In genomic region chr9:77290373-77290772, GRCh38 we compare ENCODE assay signal across 19 cellular contexts.
DNase-seq lines count a peak whose midpoint lies in the region; ATAC-seq and TF ChIP-seq lines count a peak whose summit lies in the region.
"Had no signal": no experiment of that assay in that cellular context is flagged by ENCODE, and none has a peak within 500 bp of the region (broad histone marks: within the 10 kb centered on the region; RNA-seq: fewer than 3 reads in every experiment).

No MANE protein-coding gene starts in this region.

- peak overlapping the region; percentile 44 for H3K4me2 ChIP-seq in neural progenitor cell

- DNase-seq in EH (ENCODE audit: low read depth) (peak; percentile 37), endodermal cell (no peak), neural progenitor cell (ENCODE audit: low spot score) (no peak), NCI-H2227 (lab: John Stamatoyannopoulos, UW; ENCODE audit: unreplicated experiment) (no peak)
- DNase-seq in activated T-cell treated with anti-CD3 and anti-CD28 coated beads, Interleukin-2, amount 50 U/mL, for 24 hours: no peak
- DNase-seq: CD4-positive, alpha-beta memory T cell; DMS 273 treated with DMSO at 0.1 percent for 48 hours; GM23248; Kasumi-1; NCI-H1105 treated with DMSO at 0.1 percent for 48 hours; NCI-H2029; NCI-H2171 treated with DMSO at 0.1 percent for 48 hours; NCI-H510A; Peyer's patch; Right ventricle myocardium superior had no signal

- H3K9ac ChIP-seq in HUES48 (ENCODE audit: low read depth, low read length): no peak overlapping the region
- H3K9ac ChIP-seq in endodermal cell (ENCODE audit: extremely low read depth, low read length, poor library complexity, severe bottlenecking): no peak overlapping the region
- H3K9ac ChIP-seq in neural progenitor cell: no peak overlapping the region
- H3K9ac ChIP-seq: GM23248 had no signal

- H3K4me1 ChIP-seq in HUES48 (ENCODE audit: control insufficient read depth, insufficient read depth, low read length): peaks cover 19% of the 10 kb centered on the region
- no peaks in the 10 kb centered on the region for H3K4me1 ChIP-seq in endodermal cell (ENCODE audit: control insufficient read depth, insufficient read depth, low read length)
- peaks cover 17% of the 10 kb centered on the region for H3K4me1 ChIP-seq in neural progenitor cell

- H2AFZ ChIP-seq in neural progenitor cell (replicated peaks): no peak overlapping the region
- H2AFZ ChIP-seq: GM23248 had no signal

- H3K27me3 ChIP-seq in HUES48 (ENCODE audit: control insufficient read depth, insufficient read depth, low read length): no peaks in the 10 kb centered on the region
- H3K27me3 ChIP-seq in endodermal cell (ENCODE audit: control insufficient read depth, insufficient read depth, low read length, poor library complexity, severe bottlenecking): no peaks in the 10 kb centered on the region
- H3K27me3 ChIP-seq in neural progenitor cell: no peaks in the 10 kb centered on the region
- H3K27me3 ChIP-seq: Peyer's patch had no signal

- H3K4me3 Mint-ChIP-seq in endodermal cell (no peak overlapping the region), neural progenitor cell (no peak overlapping the region)
- H3K4me3 Mint-ChIP-seq in activated T-cell treated with anti-CD3 and anti-CD28 coated beads, Interleukin-2, amount 50 U/mL, for 24 hours: no peak overlapping the region
- H3K4me3 Mint-ChIP-seq: B cell; CD4-positive, alpha-beta memory T cell had no signal

- H3F3A ChIP-seq in neural progenitor cell (ENCODE audit: low read depth): peaks cover 13% of the 10 kb centered on the region

- H3K27ac ChIP-seq in HUES48 (ENCODE audit: low read depth, low read length): peak overlapping the region; percentile 23
- H3K27ac ChIP-seq in endodermal cell (ENCODE audit: low read depth, low read length): no peak overlapping the region
- no peak overlapping the region for H3K27ac ChIP-seq in neural progenitor cell
- H3K27ac ChIP-seq: GM23248, Peyer's patch had no signal

- H3K4me3 ChIP-seq in HUES48 (ENCODE audit: low read depth, low read length) (no peak overlapping the region; the same call in 1 of the 2 replicates), endodermal cell (ENCODE audit: low read length) (no peak overlapping the region), neural progenitor cell (no peak overlapping the region)
- H3K4me3 ChIP-seq: GM23248, Peyer's patch had no signal

- H3K36me3 Mint-ChIP-seq in endodermal cell (ENCODE audit: low read depth): peaks cover 29% of the 10 kb centered on the region
- peaks cover 26% of the 10 kb centered on the region for H3K36me3 Mint-ChIP-seq in neural progenitor cell
- peaks cover 78% of the 10 kb centered on the region for H3K36me3 Mint-ChIP-seq in activated T-cell treated with anti-CD3 and anti-CD28 coated beads, Interleukin-2, amount 50 U/mL, for 24 hours (ENCODE audit: low read depth)

- peak overlapping the region; percentile 69 for H3K27ac Mint-ChIP-seq in endodermal cell
- no peak overlapping the region for H3K27ac Mint-ChIP-seq in neural progenitor cell
- no peak overlapping the region for H3K27ac Mint-ChIP-seq in activated T-cell treated with anti-CD3 and anti-CD28 coated beads, Interleukin-2, amount 50 U/mL, for 24 hours
- H3K27ac Mint-ChIP-seq: B cell had no signal

- H3K9me3 ChIP-seq in HUES48 (ENCODE audit: control insufficient read depth, insufficient read depth, low read length) (no peaks in the 10 kb centered on the region), endodermal cell (ENCODE audit: control insufficient read depth, low read length) (peaks cover 5% of the 10 kb centered on the region), neural progenitor cell (ENCODE audit: low read depth) (no peaks in the 10 kb centered on the region)
- H3K9me3 ChIP-seq: Peyer's patch had no signal

- H3K36me3 ChIP-seq in HUES48 (ENCODE audit: control insufficient read depth, insufficient read depth, low read length) (peaks cover 6% of the 10 kb centered on the region; the same call in 1 of the 2 replicates), endodermal cell (ENCODE audit: control insufficient read depth, insufficient read depth, low read length) (no peaks in the 10 kb centered on the region), neural progenitor cell (peaks cover 16% of the 10 kb centered on the region)

- ATAC-seq in GM21367 (IDR thresholded peaks at IDR 0.05; ENCODE audit: unreplicated experiment) (no peak), HG02840 (IDR thresholded peaks at IDR 0.05; ENCODE audit: low FRiP score, unreplicated experiment) (no peak)

- H3K9me3 Mint-ChIP-seq in endodermal cell (peaks cover 8% of the 10 kb centered on the region), neural progenitor cell (peaks cover 8% of the 10 kb centered on the region)
- peaks cover 16% of the 10 kb centered on the region for H3K9me3 Mint-ChIP-seq in activated T-cell treated with anti-CD3 and anti-CD28 coated beads, Interleukin-2, amount 50 U/mL, for 24 hours

- TF ChIP-seq CTCF in endodermal cell (conservative IDR thresholded peaks at IDR 0.05): no peak
- no peak for TF ChIP-seq CTCF in neural progenitor cell (IDR thresholded peaks at IDR 0.05)

- H3K27me3 Mint-ChIP-seq in endodermal cell (ENCODE audit: insufficient read depth) (no peaks in the 10 kb centered on the region), neural progenitor cell (ENCODE audit: insufficient read depth, low read depth) (peaks cover 2% of the 10 kb centered on the region)
- no peaks in the 10 kb centered on the region for H3K27me3 Mint-ChIP-seq in activated T-cell treated with anti-CD3 and anti-CD28 coated beads, Interleukin-2, amount 50 U/mL, for 24 hours
- H3K27me3 Mint-ChIP-seq: B cell; CD4-positive, alpha-beta memory T cell had no signal

- H3K4me1 Mint-ChIP-seq in endodermal cell: peaks cover 10% of the 10 kb centered on the region
- H3K4me1 Mint-ChIP-seq in neural progenitor cell: peaks cover 14% of the 10 kb centered on the region
- peaks cover 4% of the 10 kb centered on the region for H3K4me1 Mint-ChIP-seq in activated T-cell treated with anti-CD3 and anti-CD28 coated beads, Interleukin-2, amount 50 U/mL, for 24 hours (ENCODE audit: low read depth)
- H3K4me1 Mint-ChIP-seq: B cell had no signal

- H4K20me1 ChIP-seq in neural progenitor cell (ENCODE audit: low read depth): peaks cover 11% of the 10 kb centered on the region

- no peaks in the 10 kb centered on the region for H3K79me2 ChIP-seq in neural progenitor cell (ENCODE audit: low read depth)
